33 cellular contexts compared by ENCODE assay signal in genomic region chr19:39057615-39058014, GRCh38. TPM values are rescaled to one million over a fixed set of nuclear protein-coding genes. Genes with fewer than 3 reads are reported as not detected.
"Had no signal": no experiment of that assay in that cellular context is flagged by ENCODE, and none has a peak within 500 bp of the region (broad histone marks: within the 10 kb centered on the region; RNA-seq: fewer than 3 reads in every experiment).

No MANE protein-coding gene starts in this region.

- H3K4me3 ChIP-seq: ascending aorta, cardiac muscle cell, coronary artery, dorsolateral prefrontal cortex, psoas muscle, right atrium auricular region, smooth muscle cell, thyroid gland, upper lobe of right lung had no signal

- H3K4me1 ChIP-seq: ascending aorta, psoas muscle, right atrium auricular region, thyroid gland, upper lobe of right lung had no signal

- ATAC-seq: activated CD8-positive, alpha-beta memory T cell treated with anti-CD3 and anti-CD28 coated beads, Interleukin-2, amount 10 ng/mL, durations not matched to agents 7 days and 5 days; activated CD8-positive, alpha-beta T cell treated with anti-CD3 and anti-CD28 coated beads, Interleukin-2, amount 10 ng/mL, durations not matched to agents 7 days and 5 days; activated naive CD4-positive, alpha-beta T cell treated with anti-CD3 and anti-CD28 coated beads, Interleukin-2, amount 50 U/mL, for 72 hours; naive thymus-derived CD4-positive, alpha-beta T cell; psoas muscle; stimulated activated memory B cell treated with anti-CD40 and anti-IgM and Interleukin-4, amounts not matched to agents 10 μg/mL and 1 μg/mL and 100 μg/mL, for 72 hours; stimulated activated naive CD8-positive, alpha-beta T cell treated with anti-CD3 and anti-CD28 coated beads, Interleukin-15, amount 100 ng/mL, for 72 hours; upper lobe of right lung; WTC11 had no signal

- H3K27ac ChIP-seq: ascending aorta, cardiac muscle cell, coronary artery, parathyroid adenoma, psoas muscle, right atrium auricular region, thyroid gland, upper lobe of right lung had no signal

- H3K9ac ChIP-seq: parathyroid adenoma had no signal

- H2AFZ ChIP-seq: parathyroid adenoma had no signal

- H3K4me2 ChIP-seq: smooth muscle cell had no signal

- H3K27me3 ChIP-seq: ascending aorta, cardiac muscle cell, dorsolateral prefrontal cortex, right atrium auricular region, thyroid gland, upper lobe of right lung had no signal

- H3K79me2 ChIP-seq: parathyroid adenoma had no signal

- H3K9me3 ChIP-seq: ascending aorta, thyroid gland, upper lobe of right lung had no signal

- H3K36me3 ChIP-seq: ascending aorta, cardiac muscle cell, right atrium auricular region, thyroid gland, upper lobe of right lung had no signal

- FAIRE-seq: kidney had no signal

- DNase-seq: activated CD4-positive, alpha-beta T cell treated with anti-CD3 and anti-CD28 coated beads for 1 hour; activated CD4-positive, alpha-beta T cell treated with anti-CD3 and anti-CD28 coated beads, Interleukin-2, amount 50 U/mL, for 1 hour; activated CD8-positive, alpha-beta memory T cell treated with anti-CD3 and anti-CD28 coated beads, Interleukin-2, amount 10 ng/mL, durations not matched to agents 7 days and 5 days; activated CD8-positive, alpha-beta T cell treated with anti-CD3 and anti-CD28 coated beads, Interleukin-2, amount 10 ng/mL, durations not matched to agents 7 days and 5 days; activated naive CD4-positive, alpha-beta T cell; activated T-cell treated with anti-CD3 and anti-CD28 coated beads, Interleukin-2, amount 50 U/mL, for 48 hours; cerebellar nuclear complex; dorsolateral prefrontal cortex; effector memory CD4-positive, alpha-beta T cell; erythroblast; foreskin melanocyte; kidney; naive thymus-derived CD4-positive, alpha-beta T cell; nucleus accumbens; psoas muscle; stimulated activated CD4-positive, alpha-beta T cell treated with anti-CD3 and anti-CD28 coated beads, Interleukin-1b, Interleukin-23, amount 100 ng/mL, for 48 hours; stimulated activated CD4-positive, alpha-beta T cell treated with anti-CD3 and anti-CD28 coated beads, Interleukin-4, amount 100 ng/mL, for 4 hours; stimulated activated CD8-positive, alpha-beta memory T cell treated with anti-CD3 and anti-CD28 coated beads, Interleukin-4, amount 100 ng/mL, for 48 hours; stimulated activated naive CD8-positive, alpha-beta T cell treated with anti-CD3 and anti-CD28 coated beads, Interleukin-15, amount 100 ng/mL, for 72 hours; T-helper 2 cell; thyroid gland; upper lobe of right lung had no signal

RNA-seq across cellular contexts. Expression of gene FBXO27, which starts 25.3 kb away (rescaled TPM):
- total RNA-seq: activated CD8-positive, alpha-beta T cell treated with anti-CD3 and anti-CD28 coated beads, Interleukin-2, amount 10 ng/mL, durations not matched to agents 7 days and 5 days had no signal
- polyA plus RNA-seq: naive thymus-derived CD4-positive, alpha-beta T cell had no signal

RNA-seq across cellular contexts. Expression of gene ACP7, which starts 26.6 kb away (rescaled TPM):
- total RNA-seq: activated CD8-positive, alpha-beta memory T cell treated with anti-CD3 and anti-CD28 coated beads, Interleukin-2, amount 10 ng/mL, durations not matched to agents 7 days and 5 days; activated CD8-positive, alpha-beta T cell treated with anti-CD3 and anti-CD28 coated beads, Interleukin-2, amount 10 ng/mL, durations not matched to agents 7 days and 5 days; ascending aorta; cardiac muscle cell; kidney; mesothelial cell of epicardium; naive thymus-derived CD4-positive, alpha-beta T cell; psoas muscle; right atrium auricular region; upper lobe of right lung had no signal
- polyA plus RNA-seq: cardiac muscle cell; naive thymus-derived CD4-positive, alpha-beta T cell; neural cell; smooth muscle cell had no signal
